Comparison of ENCODE assay signal across 23 cellular contexts in genomic region chr16:10688291-10688690, GRCh38. TPM values are rescaled to one million over a fixed set of nuclear protein-coding genes. Genes with fewer than 3 reads are reported as not detected.
A peak's percentile ranks its signal among the peaks of the same experiment; 100 is the strongest.
DNase-seq lines count a peak whose midpoint lies in the region; ATAC-seq and TF ChIP-seq lines count a peak whose summit lies in the region.
"Had no signal": no experiment of that assay in that cellular context is flagged by ENCODE, and none has a peak within 500 bp of the region (broad histone marks: within the 10 kb centered on the region; RNA-seq: fewer than 3 reads in every experiment).

No MANE protein-coding gene starts in this region.

- H3K27me3 ChIP-seq in lung (ENCODE audit: control insufficient read depth, insufficient read depth) = no peaks in the 10 kb centered on the region
- no peaks in the 10 kb centered on the region for H3K27me3 ChIP-seq in upper lobe of right lung
- H3K27me3 ChIP-seq in esophagus squamous epithelium = no peaks in the 10 kb centered on the region
- H3K27me3 ChIP-seq: right atrium auricular region, testis had no signal

- TF ChIP-seq POLR2A in esophagus squamous epithelium (IDR thresholded peaks at IDR 0.05) = no peak

- H3K9me3 ChIP-seq in lung (ENCODE audit: control insufficient read depth in 2 of 2, insufficient read depth in 1 of 2, low read length in 1 of 2) (no peaks in the 10 kb centered on the region), upper lobe of right lung (no peaks in the 10 kb centered on the region), esophagus squamous epithelium (no peaks in the 10 kb centered on the region)
- H3K9me3 ChIP-seq: gastroesophageal sphincter, right atrium auricular region, testis had no signal

- ATAC-seq in lung (ENCODE audit: insufficient read depth, low FRiP score) = no peak
- ATAC-seq in upper lobe of right lung = peak; percentile 94
- ATAC-seq: activated T-helper 17 cell treated with anti-CD3 and anti-CD28 coated beads, Interleukin-2, amount 50 U/mL, for 72 hours; gastroesophageal sphincter; Panc1 had no signal

- no peak for TF ChIP-seq CTCF in lung (IDR thresholded peaks at IDR 0.05; ENCODE audit: control extremely low read depth, extremely low read depth)
- no peak for TF ChIP-seq CTCF in upper lobe of right lung (IDR thresholded peaks at IDR 0.05)
- TF ChIP-seq CTCF in esophagus squamous epithelium (IDR thresholded peaks at IDR 0.05) = no peak

- peak; percentile 12 for DNase-seq in NCI-H345 (lab: John Stamatoyannopoulos, UW)
- DNase-seq in NCI-H345 treated with DMSO at 0.1 percent for 48 hours (lab: John Stamatoyannopoulos, UW; ENCODE audit: unreplicated experiment) = no peak
- DNase-seq in NCI-H774 (lab: John Stamatoyannopoulos, UW) = peak; percentile 5
- peak; percentile 69 for DNase-seq in lung (ENCODE audit: low spot score)
- DNase-seq in upper lobe of right lung = peak; percentile 84
- DNase-seq in LoVo (ENCODE audit: low spot score) = no peak
- no peak for DNase-seq in foreskin melanocyte
- DNase-seq in esophagus squamous epithelium (lab: John Stamatoyannopoulos, UW) = no peak
- DNase-seq: activated CD4-positive, CD25-positive, alpha-beta regulatory T cell treated with anti-CD3 and anti-CD28 coated beads, Interleukin-2, amount 50 U/mL, for 72 hours; activated naive CD8-positive, alpha-beta T cell treated with anti-CD3 and anti-CD28 coated beads, Interleukin-2, amount 10 ng/mL, durations not matched to agents 7 days and 5 days; AML-193; NCI-H1092 treated with DMSO at 0.1 percent for 48 hours; NCI-H2107; stimulated activated CD4-positive, alpha-beta T cell treated with anti-CD3 and anti-CD28 coated beads, Interleukin-15, amount 100 ng/mL, for 24 hours; testis had no signal

- WGBS in lung, 2 donors = 79 to 87% methylated on average over 10 of the region's 10 CpGs
- 57 to 64% methylated on average over 4 to 10 of the region's 10 CpGs for WGBS in esophagus squamous epithelium, 2 donors

- H3K27ac ChIP-seq in lung (ENCODE audit: low read depth in 1 of 2, low read length in 1 of 2) (peak overlapping the region in 1 of 2 donors; percentile 77), upper lobe of right lung (no peak overlapping the region), esophagus squamous epithelium (no peak overlapping the region)
- H3K27ac ChIP-seq: 22Rv1, coronary artery, gastroesophageal sphincter, KMS-11, right atrium auricular region, testis had no signal

- H3K4me1 ChIP-seq in lung (ENCODE audit: control insufficient read depth in 2 of 2, insufficient read depth in 2 of 2, low read length in 2 of 2) (peaks cover 0 to 5% of the 10 kb centered on the region in 2 donors), upper lobe of right lung (peaks cover 9% of the 10 kb centered on the region), esophagus squamous epithelium (peaks cover 0 to 24% (median 4%) of the 10 kb centered on the region in 3 donors)
- H3K4me1 ChIP-seq: gastroesophageal sphincter, right atrium auricular region, testis had no signal

- intact Hi-C loops in upper lobe of right lung (cut with DNase I) = no loop called here
- intact Hi-C loops in esophagus squamous epithelium (cut with DNase I) = no loop called here

- no peak overlapping the region for H3K4me3 ChIP-seq in lung
- H3K4me3 ChIP-seq in upper lobe of right lung = no peak overlapping the region
- no peak overlapping the region for H3K4me3 ChIP-seq in esophagus squamous epithelium
- H3K4me3 ChIP-seq: coronary artery, gastroesophageal sphincter, right atrium auricular region, testis had no signal

- H3K36me3 ChIP-seq in lung (ENCODE audit: control insufficient read depth in 2 of 2, insufficient read depth in 2 of 2, low read length in 2 of 2) (no peaks in the 10 kb centered on the region), upper lobe of right lung (no peaks in the 10 kb centered on the region), esophagus squamous epithelium (no peaks in the 10 kb centered on the region)
- H3K36me3 ChIP-seq: gastroesophageal sphincter, right atrium auricular region had no signal

RNA-seq across cellular contexts. Expression of gene TEKT5, which starts 6.4 kb away (rescaled TPM):
- under 1 TPM; 0.28 to 0.34 TPM for total RNA-seq in lung
- polyA plus RNA-seq in lung = under 1 TPM; 0.13 to 0.30 TPM
- total RNA-seq in upper lobe of right lung = not detected
- not detected for total RNA-seq in esophagus squamous epithelium
- total RNA-seq: activated naive CD8-positive, alpha-beta T cell treated with anti-CD3 and anti-CD28 coated beads, Interleukin-2, amount 10 ng/mL, durations not matched to agents 7 days and 5 days; mononuclear cell; right atrium auricular region had no signal

RNA-seq across cellular contexts. Expression of gene NUBP1, which starts 55.4 kb away (rescaled TPM):
- total RNA-seq in lung (10 to 100 TPM; 28.4 to 39.7 TPM), upper lobe of right lung (33.7 TPM), esophagus squamous epithelium (10 to 100 TPM; 18.9 to 25.6 (median 21.1) TPM)
- 10 to 100 TPM; 42.4 to 44.2 TPM for polyA plus RNA-seq in lung

Comparison
In these comparisons a context has a peak if more than half of its experiments do, and no peak if none do; other contexts are left out.
1. DNase-seq: peak in NCI-H345 (single experiment), NCI-H774 (single experiment), lung (single experiment) and upper lobe of right lung (single experiment); none in NCI-H345 treated with DMSO at 0.1 percent for 48 hours (single experiment), LoVo (single experiment), foreskin melanocyte (single experiment) and esophagus squamous epithelium (single experiment).